ENCODE assay signal across 8 cellular contexts in genomic region chr5:141618804-141619554, GRCh38. TPM values are rescaled to one million over a fixed set of nuclear protein-coding genes. Genes with fewer than 3 reads are reported as not detected.
DNase-seq lines count a peak whose midpoint lies in the region; ATAC-seq and TF ChIP-seq lines count a peak whose summit lies in the region.

DIAPH1 (minus strand) TSS chr5:141619000; CDS start chr5:141618914, 86 bp downstream.

- TF ChIP-seq CTCF in lower leg skin (IDR thresholded peaks at IDR 0.05): peak in 2 of 3 donors; percentile 48 to 53

- DNase-seq in CD4-positive, alpha-beta memory T cell: peak; percentile 96 to 98 (median 97)
- DNase-seq in NCI-H774 (lab: John Stamatoyannopoulos, UW) (peak; percentile 96), dermis microvascular lymphatic vessel endothelial cell (ENCODE audit: low read depth in 2 of 2) (peak; percentile 93 to 97), lower leg skin (ENCODE audit: low spot score in 2 of 2) (peak; percentile 97 to 99)
- DNase-seq in activated CD4-positive, alpha-beta T cell treated with anti-CD3 and anti-CD28 coated beads, Interleukin-2, amount 50 U/mL, for 4 hours: peak; percentile 99
- peak; percentile 99 for DNase-seq in stimulated activated CD4-positive, alpha-beta T cell treated with anti-CD3 and anti-CD28 coated beads, Interleukin-4, amount 100 ng/mL, for 48 hours (ENCODE audit: low read depth in 2 of 2)

- peak; percentile 88 for ATAC-seq in GM19397 (IDR thresholded peaks at IDR 0.05; ENCODE audit: unreplicated experiment)
- peak; percentile 82 for ATAC-seq in HG03571 (IDR thresholded peaks at IDR 0.05; ENCODE audit: unreplicated experiment)

- peaks cover 33 to 57% (median 44%) of the 10 kb centered on the region in 4 donors for H3K4me1 Mint-ChIP-seq in CD4-positive, alpha-beta memory T cell

- H3K9me3 Mint-ChIP-seq in CD4-positive, alpha-beta memory T cell: peaks cover 0 to 2% (median 0%) of the 10 kb centered on the region in 8 donors

- peak within 1 kb of the TSS; percentile 94 to 100 (median 98) for H3K4me3 Mint-ChIP-seq in CD4-positive, alpha-beta memory T cell

- no peaks in the 10 kb centered on the region for H3K9me3 ChIP-seq in CD4-positive, alpha-beta memory T cell (ENCODE audit: control insufficient read depth in 1 of 2, low read length in 2 of 2)

- H3K4me1 ChIP-seq in CD4-positive, alpha-beta memory T cell (ENCODE audit: insufficient read depth, low read length): peaks cover 45% of the 10 kb centered on the region

- H3K27ac Mint-ChIP-seq in CD4-positive, alpha-beta memory T cell: peak within 1 kb of the TSS; percentile 93 to 99 (median 98)

- WGBS in lower leg skin, 2 donors: 2% methylated on average over 46 to 51 of the region's 70 CpGs

- H3K27me3 ChIP-seq in CD4-positive, alpha-beta memory T cell (ENCODE audit: insufficient read depth, low read length): no peaks in the 10 kb centered on the region

- H3K36me3 Mint-ChIP-seq in CD4-positive, alpha-beta memory T cell: peaks cover 20 to 52% of the 10 kb centered on the region in 2 donors

- CTCF ChIA-PET in CD4-positive, alpha-beta memory T cell (lab: Charles Lee; ENCODE audit: partially characterized antibody): interaction anchor here (0.6 to 28.3 kb wide), 22 partner anchors 8 to 351 kb away, joined by 3 to 712 read pairs (median 4); partner anchors contain the start of genes FCHSD1, HDAC3, PCDHGA1 and RELL2

- intact Hi-C loops in CD4-positive, alpha-beta memory T cell (cut with micrococcal nuclease): loop anchor here (1.0 to 5.0 kb wide), 5 partner anchors 14 to 298 kb away; partner anchors contain the start of genes HDAC3, RELL2 and TAF7
- intact Hi-C loops in lower leg skin (cut with DNase I; ENCODE audit: low total_unique reads): no loop called here

- peak within 1 kb of the TSS; percentile 86 for H3K27ac ChIP-seq in CD4-positive, alpha-beta memory T cell (ENCODE audit: low read depth, low read length)

- peak in 1 of 2 donors; percentile 70 for TF ChIP-seq POLR2A in lower leg skin (IDR thresholded peaks at IDR 0.05)

- POLR2A ChIA-PET in CD4-positive, alpha-beta memory T cell (lab: Charles Lee; ENCODE audit: partially characterized antibody): interaction anchor here (0.6 to 13.2 kb wide), 16 partner anchors 12 to 485 kb away, joined by 3 to 314 read pairs (median 6); partner anchors contain the start of genes FCHSD1, HDAC3, RELL2 and RNF14

- peak within 1 kb of the TSS; percentile 86 to 95 for H3K4me3 ChIP-seq in CD4-positive, alpha-beta memory T cell (ENCODE audit: low read length in 2 of 2)
- peak within 1 kb of the TSS; percentile 82 for H3K4me3 ChIP-seq in lower leg skin (ENCODE audit: low read depth, poor library complexity, severe bottlenecking)

- H3K27me3 Mint-ChIP-seq in CD4-positive, alpha-beta memory T cell: no peaks in the 10 kb centered on the region

- H3K36me3 ChIP-seq in CD4-positive, alpha-beta memory T cell (ENCODE audit: insufficient read depth, low read length): peaks cover 4% of the 10 kb centered on the region

RNA-seq across cellular contexts. Expression of gene DIAPH1, which starts in this region (rescaled TPM):
- 100 to 1,000 TPM; 211 TPM for total RNA-seq in CD4-positive, alpha-beta memory T cell
- 100 to 1,000 TPM in 1 of 2 donors, 10 to 100 TPM in 1; 81.5 to 145 TPM for polyA plus RNA-seq in CD4-positive, alpha-beta memory T cell
- total RNA-seq in dermis microvascular lymphatic vessel endothelial cell (41.1 and 43.0 TPM in 2 replicates), lower leg skin (100 to 1,000 TPM in 1 of 4 donors, 10 to 100 TPM in 3; 64.9 to 101 (median 88.7) TPM)

Comparison
In these comparisons a context has a peak if more than half of its experiments do, and no peak if none do; other contexts are left out.
1. Peak in every context shown above with its lines: DNase-seq, ATAC-seq, H3K4me3 ChIP-seq and H3K27ac ChIP-seq.